13 cellular contexts compared by ENCODE assay signal in the genomic region with DNA sequence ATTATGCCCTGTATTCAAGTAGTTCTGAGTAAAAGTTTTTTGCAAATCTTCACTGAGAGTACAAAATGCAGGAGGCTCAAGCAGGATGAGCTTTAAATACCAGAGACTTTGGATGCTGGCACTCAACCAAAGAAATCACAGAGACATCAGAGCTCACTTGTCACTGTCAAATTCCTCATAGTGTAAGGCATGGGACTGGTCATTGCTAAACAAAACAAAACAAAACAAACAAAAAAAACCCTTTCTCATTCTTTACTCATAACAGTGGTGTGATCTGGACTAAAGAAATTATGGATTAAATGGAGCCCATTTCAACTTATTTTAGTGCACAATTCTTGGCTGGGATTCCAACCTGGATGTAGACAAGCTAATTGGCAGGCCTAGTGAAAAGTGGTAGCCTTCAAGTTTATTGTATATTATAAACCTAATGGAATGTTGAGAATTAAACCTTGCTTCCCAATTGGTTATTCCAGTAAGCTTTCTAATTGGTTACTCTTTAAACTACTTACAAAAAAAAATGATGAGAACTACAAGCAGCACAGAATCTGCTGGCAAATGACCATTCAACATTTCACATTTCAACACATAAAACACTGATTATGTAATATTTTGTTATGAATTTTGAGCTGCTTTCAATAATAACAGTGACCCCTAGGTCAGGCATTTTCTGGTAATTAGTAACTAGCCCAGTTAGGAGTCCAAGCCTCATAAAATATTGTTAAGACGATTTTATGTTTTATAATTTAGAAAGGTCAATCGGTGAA. TPM values are rescaled to one million over a fixed set of nuclear protein-coding genes. Genes with fewer than 3 reads are reported as not detected.
A peak's percentile ranks its signal among the peaks of the same experiment; 100 is the strongest.
DNase-seq lines count a peak whose midpoint lies in the region; ATAC-seq, FAIRE-seq and TF ChIP-seq lines count a peak whose summit lies in the region.
"Had no signal": no experiment of that assay in that cellular context is flagged by ENCODE, and none has a peak within 500 bp of the region (broad histone marks: within the 10 kb centered on the region; RNA-seq: fewer than 3 reads in every experiment).

No MANE protein-coding gene starts in this region.

- BruUV-seq in A673 (replicated peaks; lab: Mats Ljungman, UMichigan) (no TSS peak), HepG2 (replicated peaks; lab: Mats Ljungman, UMichigan) (no TSS peak)

- TF ChIP-seq EP300 in HepG2 (IDR thresholded peaks at IDR 0.05; ENCODE audit: low read depth in 2 of 2, low read length in 2 of 2) (no peak), HepG2 (CRISPR knock-in tag; IDR thresholded peaks at IDR 0.05; ENCODE audit: borderline replicate concordance) (no peak)

- no peak for TF ChIP-seq CTCF in A673 (conservative IDR thresholded peaks at IDR 0.05; ENCODE audit: low read depth, low read length)
- TF ChIP-seq CTCF in brain microvascular endothelial cell (IDR thresholded peaks at IDR 0.05; ENCODE audit: low read depth, low read length, missing control alignments): no peak
- TF ChIP-seq CTCF in HepG2 (CRISPR knock-in tag; IDR thresholded peaks at IDR 0.05): no peak

- H3K27me3 ChIP-seq in A673 (replicated peaks; ENCODE audit: insufficient read depth, low read depth, low read length, poor library complexity) (no peaks in the 10 kb centered on the region), Karpas-422 (ENCODE audit: low read length) (no peaks in the 10 kb centered on the region), brain microvascular endothelial cell (replicated peaks) (no peaks in the 10 kb centered on the region), HepG2 (ENCODE audit: control insufficient read depth in 1 of 2, insufficient read depth in 2 of 2, low read length in 2 of 2) (no peaks in the 10 kb centered on the region; a peak in 1 of 5 replicates)

- H3K4me2 ChIP-seq in Karpas-422 (ENCODE audit: low read depth, low read length, poor library complexity, severe bottlenecking) (no peak overlapping the region), HepG2 (ENCODE audit: low read depth, low read length) (no peak overlapping the region)

- H3K4me1 ChIP-seq in A673 (ENCODE audit: insufficient read depth, low read length, poor library complexity, severe bottlenecking) (no peaks in the 10 kb centered on the region), Karpas-422 (ENCODE audit: low read length) (no peaks in the 10 kb centered on the region), HepG2 (ENCODE audit: insufficient read depth, low read length) (no peaks in the 10 kb centered on the region)

- DNase-seq in A673 (ENCODE audit: low spot score) (peak; percentile 43), Karpas-422 (peak; percentile 5), brain microvascular endothelial cell (peak; percentile 72), HepG2 (ENCODE audit: low spot score) (peak; percentile 25), MV-4-11 (lab: John Stamatoyannopoulos, UW) (no peak), NCI-H1436 treated with DMSO at 0.1 percent for 48 hours (lab: John Stamatoyannopoulos, UW) (no peak)
- DNase-seq in activated CD8-positive, alpha-beta memory T cell treated with anti-CD3 and anti-CD28 coated beads, Interleukin-2, amount 50 U/mL, for 4 hours: no peak
- no peak for DNase-seq in activated naive CD4-positive, alpha-beta T cell treated with anti-CD3 and anti-CD28 coated beads, Interleukin-2, amount 50 U/mL, for 72 hours (ENCODE audit: low spot score in 2 of 2)
- DNase-seq: activated CD4-positive, alpha-beta T cell treated with anti-CD3 and anti-CD28 coated beads, Interleukin-2, amount 10 ng/mL, durations not matched to agents 24 days and 14 days; activated naive CD4-positive, alpha-beta T cell treated with anti-CD3 and anti-CD28 coated beads, Interleukin-2, amount 50 U/mL, for 16 hours; immature natural killer cell; NCI-H1694; nucleus accumbens had no signal

- H3K9me2 ChIP-seq in Karpas-422 (replicated peaks; ENCODE audit: insufficient read depth, low read length): no peaks in the 10 kb centered on the region

- H3K9me3 Mint-ChIP-seq in activated naive CD4-positive, alpha-beta T cell treated with anti-CD3 and anti-CD28 coated beads, Interleukin-2, amount 50 U/mL, for 72 hours: peaks cover 0 to 2% of the 10 kb centered on the region in 2 donors
- H3K9me3 Mint-ChIP-seq: activated CD4-positive, alpha-beta T cell treated with anti-CD3 and anti-CD28 coated beads, Interleukin-2, amount 10 ng/mL, durations not matched to agents 24 days and 14 days; immature natural killer cell had no signal

- no peak overlapping the region for H3K27ac Mint-ChIP-seq in activated naive CD4-positive, alpha-beta T cell treated with anti-CD3 and anti-CD28 coated beads, Interleukin-2, amount 50 U/mL, for 72 hours
- H3K27ac Mint-ChIP-seq: activated CD4-positive, alpha-beta T cell treated with anti-CD3 and anti-CD28 coated beads, Interleukin-2, amount 10 ng/mL, durations not matched to agents 24 days and 14 days; immature natural killer cell had no signal

- H3K79me2 ChIP-seq in Karpas-422 (ENCODE audit: low read length): no peaks in the 10 kb centered on the region
- no peaks in the 10 kb centered on the region for H3K79me2 ChIP-seq in HepG2 (ENCODE audit: insufficient read depth, low read length)

- no peaks in the 10 kb centered on the region for H3K36me3 Mint-ChIP-seq in activated naive CD4-positive, alpha-beta T cell treated with anti-CD3 and anti-CD28 coated beads, Interleukin-2, amount 50 U/mL, for 72 hours
- H3K36me3 Mint-ChIP-seq: immature natural killer cell had no signal

- H3K27ac ChIP-seq in A673 (ENCODE audit: low read depth, low read length, poor library complexity, severe bottlenecking) (no peak overlapping the region), Karpas-422 (ENCODE audit: low read length) (no peak overlapping the region), brain microvascular endothelial cell (peak overlapping the region; percentile 54), HepG2 (ENCODE audit: extremely low read length, insufficient read depth, low read length) (no peak overlapping the region)

- H2AFZ ChIP-seq in Karpas-422 (ENCODE audit: low read length) (no peak overlapping the region), HepG2 (ENCODE audit: low read length) (no peak overlapping the region)

- CTCF ChIA-PET in A673 (lab: Charles Lee): no interaction called here
- CTCF ChIA-PET in HepG2 (lab: Yijun Ruan, JAX; ENCODE audit: low intra/inter-chr PET ratio, low total read pairs): no interaction called here

- WGBS in HepG2 (ENCODE audit: low lambda C conversion rate): 48% methylated on average over 2 of the region's 2 CpGs

- no peak for TF ChIP-seq RAD21 in HepG2 (CRISPR knock-in tag; IDR thresholded peaks at IDR 0.05)

- no peak for FAIRE-seq in HepG2 (lab: Jason Lieb, UNC)

- TF ChIP-seq POLR2A in HepG2 (IDR thresholded peaks at IDR 0.05; ENCODE audit: insufficient read depth in 1 of 2, low read depth in 2 of 2, low read length in 2 of 2): no peak

- in situ Hi-C loops in brain microvascular endothelial cell (cut with HindIII; ENCODE audit: low pct_ligation_motif_present, low sequenced_read_pairs): no loop called here
- in situ Hi-C loops in HepG2 (cut with HindIII; ENCODE audit: extremely low pct_ligation_motif_present, low pct_unique_long_range_greater_than_20kb): no loop called here

- no peak for ATAC-seq in HepG2
- ATAC-seq in activated naive CD4-positive, alpha-beta T cell treated with anti-CD3 and anti-CD28 coated beads, Interleukin-2, amount 50 U/mL, for 72 hours: no peak

- no peaks in the 10 kb centered on the region for H3K9me3 ChIP-seq in A673 (ENCODE audit: low read depth, low read length, poor library complexity, severe bottlenecking)
- H3K9me3 ChIP-seq in Karpas-422 (ENCODE audit: low read length): no peaks in the 10 kb centered on the region
- H3K9me3 ChIP-seq in HepG2 (ENCODE audit: low read length): no peaks in the 10 kb centered on the region

- POLR2A ChIA-PET in A673 (lab: Charles Lee; ENCODE audit: low non-redundant PET): no interaction called here
- POLR2A ChIA-PET in HepG2 (lab: Yijun Ruan, JAX): interaction anchor here (0.6 kb wide), 1 partner anchor 32 kb away, joined by 3 read pairs; no protein-coding TSS in a partner anchor

- H3K36me3 ChIP-seq in A673 (ENCODE audit: insufficient read depth, low read length, poor library complexity, severe bottlenecking) (no peaks in the 10 kb centered on the region), Karpas-422 (ENCODE audit: insufficient read depth, low read length) (no peaks in the 10 kb centered on the region), brain microvascular endothelial cell (replicated peaks) (no peaks in the 10 kb centered on the region), HepG2 (replicated peaks in 1 of 2; ENCODE audit: control insufficient read depth in 1 of 2, insufficient read depth in 2 of 2, low read length in 2 of 2) (no peaks in the 10 kb centered on the region)

- no peak overlapping the region for H3K4me3 ChIP-seq in A673 (ENCODE audit: low read depth, low read length, poor library complexity, severe bottlenecking)
- H3K4me3 ChIP-seq in Karpas-422 (ENCODE audit: low read length): no peak overlapping the region
- no peak overlapping the region for H3K4me3 ChIP-seq in brain microvascular endothelial cell (ENCODE audit: low read depth, low read length)
- no peak overlapping the region for H3K4me3 ChIP-seq in HepG2 (replicated peaks in 1 of 3; ENCODE audit: insufficient read depth in 1 of 3, low read depth in 2 of 3, low read length in 3 of 3)

- H3K9ac ChIP-seq in Karpas-422 (ENCODE audit: low read length): no peak overlapping the region
- no peak overlapping the region for H3K9ac ChIP-seq in HepG2 (ENCODE audit: insufficient read depth, low read depth, low read length)

- H4K20me1 ChIP-seq in Karpas-422 (ENCODE audit: insufficient read depth, low read depth, low read length) (no peaks in the 10 kb centered on the region), HepG2 (ENCODE audit: insufficient read depth, low read length) (no peaks in the 10 kb centered on the region)

- intact Hi-C loops in A673 (cut with micrococcal nuclease; ENCODE audit: unreplicated experiment) (no loop called here), HepG2 (cut with micrococcal nuclease; ENCODE audit: unreplicated experiment) (no loop called here)

RNA-seq across cellular contexts. Expression of a gene that starts 30.6 kb away (rescaled TPM):
- 16.0 and 18.6 TPM in 2 replicates for total RNA-seq in A673 (2021)
- total RNA-seq in Karpas-422 (2014; rRNA removed; shearing (Covaris generic); ENCODE audit: low replicate concordance): 36.7 and 133 TPM in 2 replicates
- 19.2 and 25.5 TPM in 2 replicates for total RNA-seq in HepG2 (2016; rRNA removed; fragmentation: Illumina TruSeq; extraction: Trizol)
- total RNA-seq in HepG2 (2016; cell fraction: cytosol; rRNA removed; fragmentation: Illumina TruSeq; extraction: Trizol; ENCODE audit: low read depth): 11.2 and 13.0 TPM in 2 replicates
- 18.2 and 27.3 TPM in 2 replicates for total RNA-seq in HepG2 (2016; cell fraction: insoluble cytoplasmic fraction; rRNA removed; fragmentation: Illumina TruSeq; extraction: Trizol)
- total RNA-seq in HepG2 (2016; cell fraction: membrane; rRNA removed; fragmentation: Illumina TruSeq; extraction: Trizol): 19.4 and 21.0 TPM in 2 replicates
- total RNA-seq in HepG2 (2016; cell fraction: nucleus; rRNA removed; fragmentation: Illumina TruSeq; extraction: Trizol): 13.3 and 16.2 TPM in 2 replicates
- polyA plus RNA-seq in HepG2 (2011; rRNA removed): 13.7 and 18.1 TPM in 2 replicates
- polyA plus RNA-seq in HepG2 (2011; cell fraction: cytosol; rRNA removed): 8.3 and 12.7 TPM in 2 replicates
- polyA plus RNA-seq in HepG2 (2011; cell fraction: nucleus; rRNA removed): 8.7 and 9.7 TPM in 2 replicates
- 8.9 and 11.2 TPM in 2 replicates for polyA plus RNA-seq in HepG2 (2012)
- polyA plus RNA-seq in HepG2 (2016; cell fraction: cytosol; fragmentation: Illumina TruSeq; extraction: Trizol; ENCODE audit: low read depth): 1.4 TPM in 2 replicates
- 15.9 and 16.7 TPM in 2 replicates for polyA plus RNA-seq in HepG2 (2016; cell fraction: insoluble cytoplasmic fraction; fragmentation: Illumina TruSeq; extraction: Trizol; ENCODE audit: low read depth)
- polyA plus RNA-seq in HepG2 (2016; cell fraction: membrane; fragmentation: Illumina TruSeq; extraction: Trizol; ENCODE audit: low read depth): 6.0 and 6.2 TPM in 2 replicates
- 12.0 and 12.2 TPM in 2 replicates for polyA plus RNA-seq in HepG2 (2016; cell fraction: nucleus; fragmentation: Illumina TruSeq; extraction: Trizol; ENCODE audit: insufficient read depth, low read depth)
- 7.4 and 49.1 TPM in 2 replicates for polyA minus RNA-seq in HepG2 (2011; rRNA and poly(A)+ RNA removed; ENCODE audit: low replicate concordance)
- 13.1 and 26.9 TPM in 2 replicates for polyA minus RNA-seq in HepG2 (2011; cell fraction: cytosol; rRNA and poly(A)+ RNA removed)
- 28.5 and 38.8 TPM in 2 replicates for polyA minus RNA-seq in HepG2 (2011; cell fraction: nucleus; rRNA and poly(A)+ RNA removed)
- total RNA-seq in activated naive CD4-positive, alpha-beta T cell treated with anti-CD3 and anti-CD28 coated beads, Interleukin-2, amount 50 U/mL, for 72 hours: 10 to 100 TPM; 45.5 to 60.1 TPM

Comparison
In these comparisons a context has a peak if more than half of its experiments do, and no peak if none do; other contexts are left out.
1. DNase-seq: peak in A673 (single experiment), Karpas-422 (single experiment), brain microvascular endothelial cell (single experiment) and HepG2 (single experiment); none in activated CD8-positive, alpha-beta memory T cell treated with anti-CD3 and anti-CD28 coated beads, Interleukin-2, amount 50 U/mL, for 4 hours (single experiment), activated naive CD4-positive, alpha-beta T cell treated with anti-CD3 and anti-CD28 coated beads, Interleukin-2, amount 50 U/mL, for 72 hours (0 of 2), MV-4-11 (single experiment) and NCI-H1436 treated with DMSO at 0.1 percent for 48 hours (single experiment).